ENCODE assay signal across 8 cellular contexts in the genomic region with DNA sequence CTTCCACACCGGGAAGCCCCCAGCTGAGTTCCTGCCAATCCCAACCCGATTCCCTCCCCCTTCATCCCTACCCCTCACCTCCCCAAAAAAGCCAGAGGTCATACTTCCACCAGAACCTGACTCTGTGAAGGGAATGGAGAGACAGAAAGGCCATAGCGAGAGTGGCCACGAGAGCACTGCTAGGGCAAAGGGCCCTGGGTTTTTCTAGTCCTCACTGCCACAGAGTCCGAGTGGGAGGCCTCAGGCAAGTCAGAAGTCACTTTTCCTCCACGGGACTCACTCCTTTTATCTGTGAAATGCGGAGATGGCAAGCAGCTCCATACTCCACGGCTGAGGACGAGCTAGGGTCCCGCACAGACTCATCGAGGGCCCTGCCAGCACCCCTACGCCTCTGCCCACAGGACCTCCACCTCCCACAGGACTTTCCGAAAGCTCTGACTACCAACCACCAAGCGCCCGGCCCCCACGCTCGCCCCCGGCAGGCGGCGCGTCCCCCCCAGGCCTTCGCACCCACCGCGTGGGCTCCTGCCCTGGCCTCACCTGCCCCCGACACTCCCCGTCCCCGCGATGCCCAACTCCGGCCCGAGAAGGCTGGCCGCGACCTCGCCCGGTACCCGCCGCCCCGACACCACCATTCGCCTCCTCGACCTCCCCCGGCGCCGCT. TPM values are rescaled to one million over a fixed set of nuclear protein-coding genes. Genes with fewer than 3 reads are reported as not detected.
DNase-seq lines count a peak whose midpoint lies in the region; ATAC-seq and TF ChIP-seq lines count a peak whose summit lies in the region.

No MANE protein-coding gene starts in this region.

- DNase-seq in NCI-H1105 treated with DMSO at 0.1 percent for 48 hours (lab: John Stamatoyannopoulos, UW) (peak; percentile 43), NCI-H1105 (lab: John Stamatoyannopoulos, UW) (no peak), T-helper 9 cell (peak; percentile 49), body of pancreas (peak; percentile 28 to 43 (median 39)), cerebellar nuclear complex (lab: John Stamatoyannopoulos, UW) (no peak)
- peak; percentile 44 to 50 for DNase-seq in stimulated activated CD4-positive, alpha-beta T cell treated with anti-CD3 and anti-CD28 coated beads, Interleukin-15, amount 100 ng/mL, for 1 hour (ENCODE audit: low read depth in 1 of 2, low spot score in 1 of 2)

- H3K4me1 ChIP-seq in body of pancreas = peaks cover 50% of the 10 kb centered on the region
- peaks cover 5% of the 10 kb centered on the region for H3K4me1 ChIP-seq in iPS-20b (ENCODE audit: insufficient read depth, low read length)

- H3K27me3 ChIP-seq in body of pancreas = no peaks in the 10 kb centered on the region
- no peaks in the 10 kb centered on the region for H3K27me3 ChIP-seq in iPS-20b (ENCODE audit: insufficient read depth, low read length)

- TF ChIP-seq CTCF in body of pancreas (IDR thresholded peaks at IDR 0.05) = peak in 4 of 7 experiments; percentile 4 to 34 (median 23)

- WGBS in body of pancreas, 2 donors = 1 to 2% methylated on average over 5 to 34 of the region's 42 CpGs

- peak in 2 of 3 donors; percentile 37 to 48 for TF ChIP-seq POLR2A in body of pancreas (IDR thresholded peaks at IDR 0.05)

- H3K36me3 ChIP-seq in body of pancreas (replicated peaks in 1 of 2; ENCODE audit: insufficient read depth in 1 of 2, low read depth in 2 of 2) (no peaks in the 10 kb centered on the region), iPS-20b (ENCODE audit: insufficient read depth, low read depth, low read length) (peaks cover 10% of the 10 kb centered on the region)

- ATAC-seq in HG03108 (IDR thresholded peaks at IDR 0.05; ENCODE audit: unreplicated experiment) (peak; percentile 2), body of pancreas (peak; percentile 33)

- H3K27ac ChIP-seq in body of pancreas (peak overlapping the region; percentile 78 to 90 (median 86)), iPS-20b (ENCODE audit: low read length) (no peak overlapping the region)

- intact Hi-C loops in body of pancreas (cut with DNase I) = no loop called here

- H3K4me3 ChIP-seq in body of pancreas (peak overlapping the region; percentile 33 to 67), iPS-20b (ENCODE audit: low read length) (peak overlapping the region; percentile 84)

- no peaks in the 10 kb centered on the region for H3K9me3 ChIP-seq in body of pancreas
- no peaks in the 10 kb centered on the region for H3K9me3 ChIP-seq in iPS-20b (ENCODE audit: insufficient read depth, low read depth, low read length)

- H3K9ac ChIP-seq in iPS-20b (ENCODE audit: low read depth, low read length) = peak overlapping the region; percentile 84

RNA-seq across cellular contexts. Expression of gene ATP13A3, which starts 0.8 kb away (rescaled TPM):
- 10 to 100 TPM; 35.6 to 56.0 TPM for total RNA-seq in body of pancreas

Comparison
In these comparisons a context has a peak if more than half of its experiments do, and no peak if none do; other contexts are left out.
1. DNase-seq: peak in NCI-H1105 treated with DMSO at 0.1 percent for 48 hours (single experiment), T-helper 9 cell (single experiment), body of pancreas (4 of 4) and stimulated activated CD4-positive, alpha-beta T cell treated with anti-CD3 and anti-CD28 coated beads, Interleukin-15, amount 100 ng/mL, for 1 hour (2 of 2); none in NCI-H1105 (single experiment) and cerebellar nuclear complex (0 of 2).